In the genomic region with DNA sequence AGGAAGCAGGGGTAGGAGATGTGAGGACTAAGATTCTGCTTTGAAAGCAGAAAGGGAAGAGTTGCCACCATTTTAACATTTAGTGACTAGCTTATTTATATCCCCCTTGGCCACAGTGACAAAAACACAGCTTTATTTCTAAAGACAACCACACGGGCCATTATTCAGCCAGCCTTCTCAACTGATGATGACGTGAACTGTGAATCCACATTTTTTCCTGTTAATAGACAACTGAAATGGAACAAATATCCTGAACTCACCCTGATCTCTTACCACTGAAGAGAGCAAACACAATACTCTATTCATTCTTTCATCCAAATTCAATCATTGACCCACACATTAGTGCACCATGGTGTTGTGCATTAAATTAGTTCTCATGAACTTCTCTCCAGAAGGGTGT, we compare ENCODE assay signal across 19 cellular contexts.
DNase-seq lines count a peak whose midpoint lies in the region; ATAC-seq, FAIRE-seq and TF ChIP-seq lines count a peak whose summit lies in the region.
"Had no signal": no experiment of that assay in that cellular context is flagged by ENCODE, and none has a peak within 500 bp of the region (broad histone marks: within the 10 kb centered on the region; RNA-seq: fewer than 3 reads in every experiment).

No MANE protein-coding gene starts in this region.

- no peak overlapping the region for H3K18ac ChIP-seq in mesenchymal stem cell (ENCODE audit: low read depth in 1 of 2, low read length in 2 of 2)

- H3K4me2 ChIP-seq in mesenchymal stem cell (ENCODE audit: low read length, poor library complexity, severe bottlenecking): peak overlapping the region; percentile 26

- H2BK120ac ChIP-seq in mesenchymal stem cell (ENCODE audit: low read depth, low read length): no peak overlapping the region

- H3K27me3 ChIP-seq in CD4-positive, CD25-positive, alpha-beta regulatory T cell (ENCODE audit: control insufficient read depth, insufficient read depth, low read length): no peaks in the 10 kb centered on the region
- no peaks in the 10 kb centered on the region for H3K27me3 ChIP-seq in mesenchymal stem cell (ENCODE audit: control insufficient read depth in 1 of 2, insufficient read depth in 1 of 2, low read length in 2 of 2)
- H3K27me3 ChIP-seq: BE2C had no signal

- no peak overlapping the region for H2AK5ac ChIP-seq in mesenchymal stem cell (ENCODE audit: low read length, severe bottlenecking)

- no peak overlapping the region for H3K4me3 Mint-ChIP-seq in CD4-positive, CD25-positive, alpha-beta regulatory T cell

- no peak for DNase-seq in CD4-positive, CD25-positive, alpha-beta regulatory T cell
- no peak for DNase-seq in GM18507 (ENCODE audit: extremely low spot score, insufficient read length, low read depth)
- DNase-seq in epithelial cell of proximal tubule (ENCODE audit: low read depth): peak; percentile 100
- no peak for DNase-seq in mesenchymal stem cell
- DNase-seq in ureter (ENCODE audit: low spot score): no peak
- DNase-seq in lower leg skin (ENCODE audit: low spot score in 2 of 2): no peak
- DNase-seq in AG08396 (ENCODE audit: low spot score): no peak
- DNase-seq: BE2C, DMS153, Karpas-422, MM.1S, NCI-H1105 treated with DMSO at 0.1 percent for 48 hours, NCI-H187, NCI-H446, NCI-H748 treated with DMSO at 0.1 percent for 48 hours, PC-3, Right ventricle myocardium superior had no signal

- no peak overlapping the region for H4K8ac ChIP-seq in mesenchymal stem cell (ENCODE audit: low read length)

- TF ChIP-seq POLR2A in lower leg skin (IDR thresholded peaks at IDR 0.05): no peak

- H3K27ac ChIP-seq in CD4-positive, CD25-positive, alpha-beta regulatory T cell (ENCODE audit: insufficient read depth, low read length, poor library complexity, severe bottlenecking): no peak overlapping the region
- H3K27ac ChIP-seq in mesenchymal stem cell (ENCODE audit: low read length, poor library complexity, severe bottlenecking): peak overlapping the region; percentile 89

- no peak for ATAC-seq in CD4-positive, CD25-positive, alpha-beta regulatory T cell (ENCODE audit: low read depth in 2 of 2)
- ATAC-seq in HG03439 (IDR thresholded peaks at IDR 0.05; ENCODE audit: unreplicated experiment): no peak
- ATAC-seq: PC-3 had no signal

- no peak overlapping the region for H2BK12ac ChIP-seq in mesenchymal stem cell (ENCODE audit: low read length in 2 of 2)

- FAIRE-seq in GM18507 (lab: Jason Lieb, UNC): peak; percentile 68
- FAIRE-seq: H54 had no signal

- 88% methylated on average over 2 of the region's 2 CpGs for WGBS in mesenchymal stem cell
- 80% methylated on average over 2 of the region's 2 CpGs for WGBS in lower leg skin, 2 donors

- TF ChIP-seq CTCF in epithelial cell of proximal tubule (conservative IDR thresholded peaks at IDR 0.05; ENCODE audit: low read depth, low read length): no peak
- no peak for TF ChIP-seq CTCF in lower leg skin (IDR thresholded peaks at IDR 0.05)

- H3K9me3 ChIP-seq in CD4-positive, CD25-positive, alpha-beta regulatory T cell (ENCODE audit: control insufficient read depth in 2 of 2, low read length in 2 of 2): no peaks in the 10 kb centered on the region
- H3K9me3 ChIP-seq in mesenchymal stem cell (ENCODE audit: control insufficient read depth, low read length): no peaks in the 10 kb centered on the region
- H3K9me3 ChIP-seq: BE2C had no signal

- no peak overlapping the region for H2BK15ac ChIP-seq in mesenchymal stem cell (ENCODE audit: low read depth, poor library complexity, severe bottlenecking)

- H3K4me1 Mint-ChIP-seq in CD4-positive, CD25-positive, alpha-beta regulatory T cell: peaks cover 45 to 73% (median 55%) of the 10 kb centered on the region in 4 donors

- no peak overlapping the region for H2BK5ac ChIP-seq in mesenchymal stem cell (ENCODE audit: low read depth, low read length, poor library complexity, severe bottlenecking)

- no peak overlapping the region for H3K14ac ChIP-seq in mesenchymal stem cell (ENCODE audit: low read length in 2 of 2)

- H3K4me3 ChIP-seq in CD4-positive, CD25-positive, alpha-beta regulatory T cell (ENCODE audit: low read depth, low read length): no peak overlapping the region
- H3K4me3 ChIP-seq in epithelial cell of proximal tubule (ENCODE audit: low read depth, low read length) (no peak overlapping the region), mesenchymal stem cell (ENCODE audit: insufficient read depth in 1 of 2, low read depth in 1 of 2, low read length in 2 of 2) (no peak overlapping the region), lower leg skin (ENCODE audit: low read depth, poor library complexity, severe bottlenecking) (no peak overlapping the region)

- no peaks in the 10 kb centered on the region for H3K27me3 Mint-ChIP-seq in CD4-positive, CD25-positive, alpha-beta regulatory T cell

- peaks cover 14% of the 10 kb centered on the region for H3K36me3 Mint-ChIP-seq in CD4-positive, CD25-positive, alpha-beta regulatory T cell

- no peaks in the 10 kb centered on the region for H3K36me3 ChIP-seq in CD4-positive, CD25-positive, alpha-beta regulatory T cell (ENCODE audit: control insufficient read depth, insufficient read depth, low read length)
- H3K36me3 ChIP-seq in mesenchymal stem cell (ENCODE audit: control insufficient read depth in 1 of 2, insufficient read depth in 2 of 2, low read depth in 1 of 2, low read length in 2 of 2): no peaks in the 10 kb centered on the region
- H3K36me3 ChIP-seq: BE2C had no signal

- H3K4me1 ChIP-seq in CD4-positive, CD25-positive, alpha-beta regulatory T cell (ENCODE audit: control insufficient read depth, insufficient read depth, low read length, poor library complexity, severe bottlenecking): peaks cover 8% of the 10 kb centered on the region
- H3K4me1 ChIP-seq in mesenchymal stem cell (ENCODE audit: control insufficient read depth, insufficient read depth, low read depth, low read length): peaks cover 4% of the 10 kb centered on the region
- H3K4me1 ChIP-seq: BE2C had no signal

- intact Hi-C loops in lower leg skin (cut with DNase I; ENCODE audit: low total_unique reads): no loop called here

- H3K23ac ChIP-seq in mesenchymal stem cell (ENCODE audit: low read length in 2 of 2): no peak overlapping the region

- H3K79me1 ChIP-seq in mesenchymal stem cell (replicated peaks; ENCODE audit: low read length, poor library complexity, severe bottlenecking): peaks cover 20% of the 10 kb centered on the region

- H4K91ac ChIP-seq in mesenchymal stem cell (ENCODE audit: low read length): no peak overlapping the region

- H3K27ac Mint-ChIP-seq in CD4-positive, CD25-positive, alpha-beta regulatory T cell: peak overlapping the region in 2 of 3 donors; percentile 6 to 36

- no peak overlapping the region for H2AFZ ChIP-seq in mesenchymal stem cell (ENCODE audit: low read depth, low read length)

- H3K9me3 Mint-ChIP-seq in CD4-positive, CD25-positive, alpha-beta regulatory T cell: no peaks in the 10 kb centered on the region

- H3K4ac ChIP-seq in mesenchymal stem cell (ENCODE audit: low read depth in 1 of 2, low read length in 2 of 2): no peak overlapping the region

- no peak overlapping the region for H3K9ac ChIP-seq in mesenchymal stem cell (ENCODE audit: low read length)
